In the genomic region with DNA sequence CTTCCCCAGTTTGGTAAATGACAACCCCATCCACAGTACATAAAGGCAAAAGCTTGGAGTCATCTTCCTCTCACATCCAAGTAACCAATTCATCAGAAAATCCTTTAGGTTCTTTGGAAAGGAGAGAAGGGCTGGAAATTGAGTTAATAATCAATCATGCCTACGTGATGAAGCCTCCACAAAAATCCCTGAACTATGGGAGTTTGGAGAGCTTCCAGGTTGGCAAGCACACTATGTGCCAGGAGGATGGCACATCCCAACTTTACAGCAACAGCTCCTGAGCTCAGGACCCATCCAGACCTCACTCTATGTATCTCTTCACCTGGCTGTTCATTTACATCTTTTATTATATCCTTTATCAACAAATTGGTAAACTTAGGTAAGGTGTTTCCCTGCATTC, we compare ENCODE assay signal across 18 cellular contexts.
DNase-seq lines count a peak whose midpoint lies in the region; ATAC-seq and TF ChIP-seq lines count a peak whose summit lies in the region.
"Had no signal": no experiment of that assay in that cellular context is flagged by ENCODE, and none has a peak within 500 bp of the region (broad histone marks: within the 10 kb centered on the region; RNA-seq: fewer than 3 reads in every experiment).

No MANE protein-coding gene starts in this region.

- no peak for TF ChIP-seq CTCF in VCaP (conservative IDR thresholded peaks at IDR 0.05)
- no peak for TF ChIP-seq CTCF in ovary (IDR thresholded peaks at IDR 0.05)

- no peak for TF ChIP-seq POLR2A in ovary (IDR thresholded peaks at IDR 0.05)

- ATAC-seq in left lobe of liver (peak; percentile 21), HG02973 (IDR thresholded peaks at IDR 0.05; ENCODE audit: unreplicated experiment) (no peak)
- ATAC-seq in naive thymus-derived CD4-positive, alpha-beta T cell: no peak
- ATAC-seq: A549; CD8-positive, alpha-beta T cell had no signal

- WGBS in ovary, 3 donors: 63 to 78% (median 77%) methylated on average over 1 of the region's 1 CpG

- no peak overlapping the region for H3K27ac Mint-ChIP-seq in naive thymus-derived CD4-positive, alpha-beta T cell
- H3K27ac Mint-ChIP-seq: B cell; CD4-positive, alpha-beta T cell; CD8-positive, alpha-beta T cell had no signal

- H3K27ac ChIP-seq in VCaP (peak overlapping the region; percentile 67), ovary (no peak overlapping the region)
- H3K27ac ChIP-seq in naive thymus-derived CD4-positive, alpha-beta T cell (ENCODE audit: low read depth, low read length): no peak overlapping the region
- H3K27ac ChIP-seq: 22Rv1; A549; BLaER1 treated with 17β-estradiol and CSF1 and Interleukin-3, amounts not matched to agents 10 nM and 100 nM; C4-2B had no signal

- no peaks in the 10 kb centered on the region for H3K36me3 ChIP-seq in ovary
- H3K36me3 ChIP-seq in naive thymus-derived CD4-positive, alpha-beta T cell (ENCODE audit: control insufficient read depth in 2 of 3, insufficient read depth in 3 of 3, low read length in 3 of 3): no peaks in the 10 kb centered on the region
- H3K36me3 ChIP-seq: BLaER1 treated with 17β-estradiol and CSF1 and Interleukin-3, amounts not matched to agents 10 nM and 100 nM had no signal

- no peak for TF ChIP-seq EP300 in ovary (IDR thresholded peaks at IDR 0.05)

- H3K36me3 Mint-ChIP-seq in naive thymus-derived CD4-positive, alpha-beta T cell: no peaks in the 10 kb centered on the region
- H3K36me3 Mint-ChIP-seq: CD8-positive, alpha-beta T cell had no signal

- intact Hi-C loops in ovary (cut with DNase I): no loop called here
- intact Hi-C loops in naive thymus-derived CD4-positive, alpha-beta T cell (cut with micrococcal nuclease): no loop called here

- H3K4me3 ChIP-seq in ovary: no peak overlapping the region
- no peak overlapping the region for H3K4me3 ChIP-seq in naive thymus-derived CD4-positive, alpha-beta T cell (ENCODE audit: low read length)
- H3K4me3 ChIP-seq: A549; BLaER1 treated with 17β-estradiol and CSF1 and Interleukin-3, amounts not matched to agents 10 nM and 100 nM had no signal

- H3K9me3 Mint-ChIP-seq in naive thymus-derived CD4-positive, alpha-beta T cell: peaks cover 0 to 13% (median 0%) of the 10 kb centered on the region in 11 donors
- H3K9me3 Mint-ChIP-seq: CD4-positive, alpha-beta T cell; CD8-positive, alpha-beta T cell had no signal

- DNase-seq in glomerular visceral epithelial cell (ENCODE audit: extremely low spot score): peak; percentile 24
- DNase-seq in left lobe of liver (ENCODE audit: low spot score): no peak
- no peak for DNase-seq in ovary
- no peak for DNase-seq in naive thymus-derived CD4-positive, alpha-beta T cell
- DNase-seq: AML-193; Caco-2; Calu3; CD4-positive, alpha-beta T cell; CD8-positive, alpha-beta T cell; DMS79 treated with DMSO at 0.1 percent for 48 hours; GF-D8 had no signal

- peaks cover 0 to 2% (median 0%) of the 10 kb centered on the region in 7 donors for H3K4me1 Mint-ChIP-seq in naive thymus-derived CD4-positive, alpha-beta T cell
- H3K4me1 Mint-ChIP-seq: B cell had no signal

- H3K4me3 Mint-ChIP-seq in naive thymus-derived CD4-positive, alpha-beta T cell: no peak overlapping the region
- H3K4me3 Mint-ChIP-seq: B cell; CD4-positive, alpha-beta T cell; CD8-positive, alpha-beta T cell had no signal

- no peaks in the 10 kb centered on the region for H3K9me3 ChIP-seq in ovary
- H3K9me3 ChIP-seq in naive thymus-derived CD4-positive, alpha-beta T cell (ENCODE audit: control insufficient read depth in 2 of 3, low read length in 3 of 3): no peaks in the 10 kb centered on the region
- H3K9me3 ChIP-seq: A549, Caco-2 had no signal

- POLR2A ChIA-PET in naive thymus-derived CD4-positive, alpha-beta T cell (lab: Charles Lee): no interaction called here

- H3K27me3 Mint-ChIP-seq in naive thymus-derived CD4-positive, alpha-beta T cell: no peaks in the 10 kb centered on the region
- H3K27me3 Mint-ChIP-seq: B cell; CD4-positive, alpha-beta T cell had no signal

- H3K27me3 ChIP-seq in ovary: no peaks in the 10 kb centered on the region
- no peaks in the 10 kb centered on the region for H3K27me3 ChIP-seq in naive thymus-derived CD4-positive, alpha-beta T cell (ENCODE audit: control insufficient read depth in 2 of 2, insufficient read depth in 2 of 2, low read length in 2 of 2)
- H3K27me3 ChIP-seq: BLaER1 treated with 17β-estradiol and CSF1 and Interleukin-3, amounts not matched to agents 10 nM and 100 nM had no signal

- CTCF ChIA-PET in naive thymus-derived CD4-positive, alpha-beta T cell (lab: Charles Lee): no interaction called here

- no peaks in the 10 kb centered on the region for H3K4me1 ChIP-seq in ovary (ENCODE audit: insufficient read depth)
- H3K4me1 ChIP-seq in naive thymus-derived CD4-positive, alpha-beta T cell (ENCODE audit: control insufficient read depth in 2 of 2, insufficient read depth in 2 of 2, low read length in 2 of 2): no peaks in the 10 kb centered on the region
- H3K4me1 ChIP-seq: A549; BLaER1 treated with 17β-estradiol and CSF1 and Interleukin-3, amounts not matched to agents 10 nM and 100 nM; Caco-2 had no signal
